In genomic region chr4:168587326-168588125, GRCh38 we compare ENCODE assay signal across 9 cellular contexts.
DNase-seq lines count a peak whose midpoint lies in the region; ATAC-seq and TF ChIP-seq lines count a peak whose summit lies in the region.
"Had no signal": no experiment of that assay in that cellular context is flagged by ENCODE, and none has a peak within 500 bp of the region (broad histone marks: within the 10 kb centered on the region; RNA-seq: fewer than 3 reads in every experiment).

No MANE protein-coding gene starts in this region.

- H3K27ac ChIP-seq in suprapubic skin = peak overlapping the region; percentile 63

- no peaks in the 10 kb centered on the region for H3K9me3 ChIP-seq in suprapubic skin

- H3K36me3 ChIP-seq in suprapubic skin = no peaks in the 10 kb centered on the region

- no peaks in the 10 kb centered on the region for H3K27me3 ChIP-seq in suprapubic skin

- TF ChIP-seq POLR2A in suprapubic skin (IDR thresholded peaks at IDR 0.05) = no peak

- H3K4me3 ChIP-seq in astrocyte of the spinal cord (ENCODE audit: low read depth, low read length) = no peak overlapping the region
- H3K4me3 ChIP-seq in suprapubic skin = no peak overlapping the region

- TF ChIP-seq EP300 in suprapubic skin (IDR thresholded peaks at IDR 0.05) = no peak

- DNase-seq in HT1080 (ENCODE audit: low read depth) (peak; percentile 98), astrocyte of the spinal cord (ENCODE audit: low read depth, low spot score) (peak; percentile 89), iPS-NIHi11 (ENCODE audit: low spot score) (peak; percentile 36), suprapubic skin (ENCODE audit: low spot score in 2 of 2) (no peak)
- DNase-seq in activated CD4-positive, alpha-beta T cell treated with anti-CD3 and anti-CD28 coated beads, Interleukin-2, amount 50 U/mL, for 1 hour = no peak
- no peak for DNase-seq in activated CD4-positive, alpha-beta T cell treated with anti-CD3 and anti-CD28 coated beads for 4 hours
- DNase-seq: activated T-cell treated with anti-CD3 and anti-CD28 coated beads, Interleukin-2, amount 50 U/mL, for 72 hours had no signal

- H3K4me1 ChIP-seq in suprapubic skin = peaks cover 46% of the 10 kb centered on the region

- TF ChIP-seq CTCF in astrocyte of the spinal cord (IDR thresholded peaks at IDR 0.05; ENCODE audit: low read depth, low read length) = no peak
- no peak for TF ChIP-seq CTCF in suprapubic skin (IDR thresholded peaks at IDR 0.05)

- WGBS in suprapubic skin = 34% methylated on average over 12 of the region's 12 CpGs

- in situ Hi-C loops in astrocyte of the spinal cord (cut with HindIII; ENCODE audit: low sequenced_read_pairs) = no loop called here

- ATAC-seq in GM21717 (IDR thresholded peaks at IDR 0.05; ENCODE audit: unreplicated experiment) (no peak), GM21723 (IDR thresholded peaks at IDR 0.05; ENCODE audit: unreplicated experiment) (no peak)
- ATAC-seq: activated T-cell treated with anti-CD3 and anti-CD28 coated beads, Interleukin-2, amount 50 U/mL, for 72 hours had no signal

Comparison
In these comparisons a context has a peak if more than half of its experiments do, and no peak if none do; other contexts are left out.
1. DNase-seq: peak in HT1080 (single experiment), astrocyte of the spinal cord (single experiment) and iPS-NIHi11 (single experiment); none in suprapubic skin (0 of 2), activated CD4-positive, alpha-beta T cell treated with anti-CD3 and anti-CD28 coated beads, Interleukin-2, amount 50 U/mL, for 1 hour (single experiment) and activated CD4-positive, alpha-beta T cell treated with anti-CD3 and anti-CD28 coated beads for 4 hours (0 of 2).